9 cellular contexts compared by ENCODE assay signal in the genomic region with DNA sequence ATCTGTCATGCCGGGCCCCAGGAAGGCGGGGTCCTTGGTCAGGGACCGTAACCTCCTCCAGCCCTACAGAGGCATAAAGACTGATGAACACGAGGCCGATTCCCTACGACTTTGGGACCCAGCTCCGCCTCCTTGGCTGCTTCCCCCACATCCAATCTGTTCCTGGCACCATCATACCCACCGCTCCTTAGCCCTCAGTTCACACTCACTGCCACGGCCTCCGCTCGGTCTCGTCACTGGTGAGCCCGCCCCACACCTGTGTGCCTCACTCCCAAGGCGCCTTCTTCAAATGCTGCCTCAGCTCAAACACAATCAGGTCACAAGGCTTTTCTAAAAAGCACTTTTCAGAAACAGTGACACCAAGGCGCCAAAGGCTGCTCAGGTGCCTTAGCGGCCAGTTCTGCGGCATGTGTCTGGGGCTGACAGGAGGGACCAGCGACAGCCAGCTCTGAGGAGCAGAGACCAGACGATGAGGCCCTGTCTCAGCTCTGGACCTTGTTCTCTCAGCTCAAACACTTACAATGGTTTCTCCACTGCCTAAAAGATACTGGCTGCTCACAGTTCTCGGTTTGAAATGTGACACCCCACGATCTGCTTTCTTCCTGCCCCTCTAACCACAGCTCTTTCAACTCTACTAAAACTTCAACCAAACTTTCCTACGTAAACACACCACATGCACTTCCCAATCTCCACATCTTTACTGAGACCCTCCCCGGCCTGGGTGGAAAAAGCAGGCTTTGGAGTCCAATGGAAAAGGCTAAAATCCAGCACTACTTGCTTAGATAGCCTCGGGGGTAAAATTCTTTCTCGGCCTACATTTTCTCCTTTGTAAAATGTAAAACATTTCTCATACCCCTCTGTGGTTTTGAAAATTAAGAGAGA. TPM values are rescaled to one million over a fixed set of nuclear protein-coding genes. Genes with fewer than 3 reads are reported as not detected.
DNase-seq lines count a peak whose midpoint lies in the region; ATAC-seq and TF ChIP-seq lines count a peak whose summit lies in the region.
"Had no signal": no experiment of that assay in that cellular context is flagged by ENCODE, and none has a peak within 500 bp of the region (broad histone marks: within the 10 kb centered on the region; RNA-seq: fewer than 3 reads in every experiment).

No MANE protein-coding gene starts in this region.

- peak overlapping the region; percentile 69 for H3K4me3 Mint-ChIP-seq in activated CD4-positive, alpha-beta T cell treated with anti-CD3 and anti-CD28 coated beads, Interleukin-2, amount 10 ng/mL, durations not matched to agents 7 days and 5 days

- no peak overlapping the region for H3K4me3 ChIP-seq in right atrium auricular region
- H3K4me3 ChIP-seq: SJSA1 had no signal

- H3K9me3 Mint-ChIP-seq in activated CD4-positive, alpha-beta T cell treated with anti-CD3 and anti-CD28 coated beads, Interleukin-2, amount 10 ng/mL, durations not matched to agents 7 days and 5 days, result no peaks in the 10 kb centered on the region

- no peak for ATAC-seq in HG03342 (IDR thresholded peaks at IDR 0.05; ENCODE audit: unreplicated experiment)
- ATAC-seq in HG03520 (IDR thresholded peaks at IDR 0.05; ENCODE audit: unreplicated experiment), result no peak

- H3K27ac Mint-ChIP-seq in activated CD4-positive, alpha-beta T cell treated with anti-CD3 and anti-CD28 coated beads, Interleukin-2, amount 10 ng/mL, durations not matched to agents 7 days and 5 days, result peak overlapping the region; percentile 99

- peak; percentile 36 for DNase-seq in GM10248 (ENCODE audit: extremely low spot score)
- DNase-seq in activated CD4-positive, alpha-beta T cell treated with anti-CD3 and anti-CD28 coated beads, Interleukin-2, amount 10 ng/mL, durations not matched to agents 7 days and 5 days, result peak; percentile 57
- peak; percentile 68 for DNase-seq in central memory CD4-positive, alpha-beta T cell
- DNase-seq in stimulated activated CD4-positive, alpha-beta T cell treated with anti-CD3 and anti-CD28 coated beads, Interleukin-12 subunit alpha, Interleukin-12 subunit beta, amount 100 ng/mL, for 48 hours (ENCODE audit: low read depth in 2 of 3, low spot score in 1 of 3), result peak in 2 of 3 donors; percentile 15 to 18
- DNase-seq in NCI-H510A treated with DMSO at 0.1 percent for 48 hours (lab: John Stamatoyannopoulos, UW), result no peak
- DNase-seq in right atrium auricular region (ENCODE audit: low spot score), result no peak

- no peaks in the 10 kb centered on the region for H3K4me1 ChIP-seq in right atrium auricular region
- H3K4me1 ChIP-seq: SJSA1 had no signal

- H3K27me3 Mint-ChIP-seq in activated CD4-positive, alpha-beta T cell treated with anti-CD3 and anti-CD28 coated beads, Interleukin-2, amount 10 ng/mL, durations not matched to agents 7 days and 5 days, result no peaks in the 10 kb centered on the region

- peaks cover 75% of the 10 kb centered on the region for H3K36me3 Mint-ChIP-seq in activated CD4-positive, alpha-beta T cell treated with anti-CD3 and anti-CD28 coated beads, Interleukin-2, amount 10 ng/mL, durations not matched to agents 7 days and 5 days (ENCODE audit: low read depth)

- POLR2A ChIA-PET in GM10248 (lab: Yijun Ruan, JAX), result no interaction called here
- POLR2A ChIA-PET in activated CD4-positive, alpha-beta T cell treated with anti-CD3 and anti-CD28 coated beads, Interleukin-2, amount 10 ng/mL, durations not matched to agents 7 days and 5 days (lab: Charles Lee), result interaction anchor here (0.8 to 1.6 kb wide), 3 partner anchors 15 to 33 kb away, joined by 3 to 8 read pairs (median 3); a partner anchor contains a TSS

- CTCF ChIA-PET in GM10248 (lab: Yijun Ruan, JAX), result interaction anchor here (0.7 to 4.3 kb wide), 6 partner anchors 9 to 682 kb away, joined by 3 to 12 read pairs (median 3); no protein-coding TSS in a partner anchor
- CTCF ChIA-PET in activated CD4-positive, alpha-beta T cell treated with anti-CD3 and anti-CD28 coated beads, Interleukin-2, amount 10 ng/mL, durations not matched to agents 7 days and 5 days (lab: Charles Lee), result interaction anchor here (0.5 to 2.9 kb wide), 10 partner anchors 9 to 275 kb away, joined by 3 to 17 read pairs (median 4); no protein-coding TSS in a partner anchor

- no peak overlapping the region for H3K27ac ChIP-seq in right atrium auricular region
- H3K27ac ChIP-seq: SJSA1 had no signal

- H3K36me3 ChIP-seq in right atrium auricular region, result peaks cover 93% of the 10 kb centered on the region

- H3K27me3 ChIP-seq in right atrium auricular region, result no peaks in the 10 kb centered on the region
- H3K27me3 ChIP-seq: SJSA1 had no signal

- no peak for TF ChIP-seq CTCF in GM10248 (IDR thresholded peaks at IDR 0.05; ENCODE audit: control extremely low read depth, extremely low read depth, low read depth, missing control alignments)
- no peak for TF ChIP-seq CTCF in right atrium auricular region (IDR thresholded peaks at IDR 0.05)

- no peaks in the 10 kb centered on the region for H3K9me3 ChIP-seq in right atrium auricular region
- H3K9me3 ChIP-seq: SJSA1 had no signal

- H3K4me1 Mint-ChIP-seq in activated CD4-positive, alpha-beta T cell treated with anti-CD3 and anti-CD28 coated beads, Interleukin-2, amount 10 ng/mL, durations not matched to agents 7 days and 5 days, result peaks cover 54% of the 10 kb centered on the region

RNA-seq across cellular contexts. Expression of a gene that starts 33.2 kb away (rescaled TPM):
- 1 to 10 TPM; 6.8 to 7.6 TPM for total RNA-seq in activated CD4-positive, alpha-beta T cell treated with anti-CD3 and anti-CD28 coated beads, Interleukin-2, amount 10 ng/mL, durations not matched to agents 7 days and 5 days
- 10 to 100 TPM; 15.4 to 23.9 TPM for total RNA-seq in right atrium auricular region

RNA-seq across cellular contexts. Expression of a gene that starts 33.3 kb away (rescaled TPM):
- total RNA-seq in activated CD4-positive, alpha-beta T cell treated with anti-CD3 and anti-CD28 coated beads, Interleukin-2, amount 10 ng/mL, durations not matched to agents 7 days and 5 days, result 10 to 100 TPM; 62.5 to 66.2 TPM
- 10 to 100 TPM; 31.7 to 33.6 TPM for total RNA-seq in right atrium auricular region

Comparison
In these comparisons a context has a peak if more than half of its experiments do, and no peak if none do; other contexts are left out.
1. DNase-seq: peak in GM10248 (single experiment), activated CD4-positive, alpha-beta T cell treated with anti-CD3 and anti-CD28 coated beads, Interleukin-2, amount 10 ng/mL, durations not matched to agents 7 days and 5 days (single experiment), central memory CD4-positive, alpha-beta T cell (single experiment) and stimulated activated CD4-positive, alpha-beta T cell treated with anti-CD3 and anti-CD28 coated beads, Interleukin-12 subunit alpha, Interleukin-12 subunit beta, amount 100 ng/mL, for 48 hours (2 of 3); none in NCI-H510A treated with DMSO at 0.1 percent for 48 hours (single experiment) and right atrium auricular region (single experiment).